Comparison of ENCODE assay signal across 20 cellular contexts in the genomic region with DNA sequence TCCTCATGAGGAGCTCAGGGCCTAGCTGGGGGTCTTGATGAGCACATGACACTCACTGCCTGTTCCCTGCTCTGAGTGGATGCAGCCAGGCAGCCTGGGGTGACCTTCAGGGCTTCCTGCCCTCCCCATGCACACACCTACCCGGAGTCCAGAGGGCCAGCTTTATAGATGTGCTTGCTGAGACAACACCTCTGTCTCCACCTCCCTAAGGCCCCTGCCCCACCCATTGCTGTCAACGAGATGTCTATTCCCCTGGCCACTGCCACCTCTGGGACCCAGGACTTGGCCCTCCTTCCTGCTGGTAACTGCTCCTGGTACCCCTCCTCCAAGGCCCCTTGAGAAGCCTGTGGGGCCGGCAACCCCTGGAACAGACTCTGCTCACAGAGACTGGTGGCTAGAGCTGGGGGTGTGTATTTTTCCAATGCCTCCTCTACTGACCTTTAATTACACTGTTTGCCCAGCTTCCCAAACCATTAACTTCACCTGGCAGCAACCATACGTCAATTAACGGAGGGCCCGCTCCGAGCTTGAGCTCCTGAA.
DNase-seq lines count a peak whose midpoint lies in the region; ATAC-seq and TF ChIP-seq lines count a peak whose summit lies in the region.
"Had no signal": no experiment of that assay in that cellular context is flagged by ENCODE, and none has a peak within 500 bp of the region (broad histone marks: within the 10 kb centered on the region; RNA-seq: fewer than 3 reads in every experiment).

No MANE protein-coding gene starts in this region.

- H3K4me1 Mint-ChIP-seq in stimulated activated naive CD8-positive, alpha-beta T cell treated with anti-CD3 and anti-CD28 coated beads, Interleukin-15, amount 100 ng/mL, for 72 hours = peaks cover 6% of the 10 kb centered on the region
- no peaks in the 10 kb centered on the region for H3K4me1 Mint-ChIP-seq in chondrocyte (ENCODE audit: low read depth)
- H3K4me1 Mint-ChIP-seq: CD4-positive, CD25-positive, alpha-beta regulatory T cell; central memory CD8-positive, alpha-beta T cell had no signal

- H3K4me1 ChIP-seq in right lobe of liver = peaks cover 0 to 64% (median 30%) of the 10 kb centered on the region in 4 donors
- H3K4me1 ChIP-seq in aorta (ENCODE audit: control insufficient read depth in 1 of 2, insufficient read depth in 2 of 2, low read length in 2 of 2) = no peaks in the 10 kb centered on the region

- peak overlapping the region; percentile 64 to 91 (median 72) for H3K27ac ChIP-seq in right lobe of liver
- no peak overlapping the region for H3K27ac ChIP-seq in aorta (ENCODE audit: low read depth in 1 of 2, low read length in 2 of 2)
- H3K27ac ChIP-seq: hepatocyte had no signal

- no peak for DNase-seq in stimulated activated naive CD8-positive, alpha-beta T cell treated with anti-CD3 and anti-CD28 coated beads, Interleukin-15, amount 100 ng/mL, for 72 hours
- no peak for DNase-seq in stimulated activated naive CD8-positive, alpha-beta T cell treated with anti-CD3 and anti-CD28 coated beads, Interleukin-15, Interleukin-2, amounts not matched to agents 100 U/mL and 50 U/mL, for 24 hours
- DNase-seq in chondrocyte (ENCODE audit: low spot score) (peak; percentile 88), right lobe of liver (peak; percentile 53 to 85 (median 68)), aorta (peak; percentile 39 to 41), pons (ENCODE audit: low spot score) (no peak), NCI-H187 (lab: John Stamatoyannopoulos, UW) (no peak)
- DNase-seq: ACHN; activated CD8-positive, alpha-beta memory T cell treated with anti-CD3 and anti-CD28 coated beads for 24 hours; activated T-cell treated with anti-CD3 and anti-CD28 coated beads, Interleukin-2, amount 50 U/mL, for 72 hours; CD4-positive, CD25-positive, alpha-beta regulatory T cell; DND-41; Kasumi-1; NCI-H446; stimulated activated naive CD4-positive, alpha-beta T cell treated with Interleukin-2 at 50 U/mL for 16 hours had no signal

- no peaks in the 10 kb centered on the region for H3K27me3 Mint-ChIP-seq in stimulated activated naive CD8-positive, alpha-beta T cell treated with anti-CD3 and anti-CD28 coated beads, Interleukin-15, amount 100 ng/mL, for 72 hours
- H3K27me3 Mint-ChIP-seq in chondrocyte (ENCODE audit: low read depth) = no peaks in the 10 kb centered on the region
- H3K27me3 Mint-ChIP-seq: CD4-positive, CD25-positive, alpha-beta regulatory T cell; central memory CD8-positive, alpha-beta T cell had no signal

- no peaks in the 10 kb centered on the region for H3K9me3 Mint-ChIP-seq in stimulated activated naive CD8-positive, alpha-beta T cell treated with anti-CD3 and anti-CD28 coated beads, Interleukin-15, amount 100 ng/mL, for 72 hours
- no peaks in the 10 kb centered on the region for H3K9me3 Mint-ChIP-seq in chondrocyte (ENCODE audit: low read depth)
- H3K9me3 Mint-ChIP-seq: activated T-cell treated with anti-CD3 and anti-CD28 coated beads, Interleukin-2, amount 50 U/mL, for 72 hours; CD4-positive, CD25-positive, alpha-beta regulatory T cell; central memory CD8-positive, alpha-beta T cell; T-helper 2 cell treated with Interferon-gamma antibody and Interleukin-4, amounts not matched to agents 5 μg/mL and 100 μg/mL, for 36 hours had no signal

- no peak for TF ChIP-seq POLR2A in right lobe of liver (IDR thresholded peaks at IDR 0.05)

- intact Hi-C loops in right lobe of liver (cut with DNase I) = no loop called here
- intact Hi-C loops in aorta (cut with DNase I) = no loop called here

- H3K36me3 Mint-ChIP-seq in chondrocyte (ENCODE audit: low read depth) = peaks cover 9% of the 10 kb centered on the region

- 38% methylated on average over 6 of the region's 7 CpGs for WGBS in right lobe of liver (ENCODE audit: insufficient coverage, low coverage, low lambda C conversion rate, missing lambda C conversion rate)
- 90% methylated on average over 7 of the region's 7 CpGs for WGBS in aorta, 2 donors

- H3K4me3 Mint-ChIP-seq in stimulated activated naive CD8-positive, alpha-beta T cell treated with anti-CD3 and anti-CD28 coated beads, Interleukin-15, amount 100 ng/mL, for 72 hours = no peak overlapping the region
- no peak overlapping the region for H3K4me3 Mint-ChIP-seq in chondrocyte (ENCODE audit: unreplicated experiment)
- H3K4me3 Mint-ChIP-seq: activated T-cell treated with anti-CD3 and anti-CD28 coated beads, Interleukin-2, amount 50 U/mL, for 72 hours; CD4-positive, CD25-positive, alpha-beta regulatory T cell; central memory CD8-positive, alpha-beta T cell; T-helper 2 cell treated with Interferon-gamma antibody and Interleukin-4, amounts not matched to agents 5 μg/mL and 100 μg/mL, for 36 hours had no signal

- H3K36me3 ChIP-seq in right lobe of liver = peaks cover 0 to 11% (median 5%) of the 10 kb centered on the region in 4 donors
- no peaks in the 10 kb centered on the region for H3K36me3 ChIP-seq in aorta (ENCODE audit: control insufficient read depth in 1 of 2, insufficient read depth in 2 of 2, low read length in 1 of 2)

- peak overlapping the region in 1 of 2 donors; percentile 72 for H3K27ac Mint-ChIP-seq in stimulated activated naive CD8-positive, alpha-beta T cell treated with anti-CD3 and anti-CD28 coated beads, Interleukin-15, amount 100 ng/mL, for 72 hours
- no peak overlapping the region for H3K27ac Mint-ChIP-seq in chondrocyte (ENCODE audit: unreplicated experiment)
- H3K27ac Mint-ChIP-seq: activated T-cell treated with anti-CD3 and anti-CD28 coated beads, Interleukin-2, amount 50 U/mL, for 72 hours; CD4-positive, CD25-positive, alpha-beta regulatory T cell; T-helper 2 cell treated with Interferon-gamma antibody and Interleukin-4, amounts not matched to agents 5 μg/mL and 100 μg/mL, for 36 hours had no signal

- TF ChIP-seq CTCF in chondrocyte (IDR thresholded peaks at IDR 0.05) (no peak), right lobe of liver (IDR thresholded peaks at IDR 0.05) (no peak)

- H3K27me3 ChIP-seq in right lobe of liver (no peaks in the 10 kb centered on the region), aorta (ENCODE audit: control insufficient read depth in 1 of 2, insufficient read depth in 2 of 2, low read length in 1 of 2) (no peaks in the 10 kb centered on the region)
- H3K27me3 ChIP-seq: hepatocyte had no signal

- H3K9me3 ChIP-seq in right lobe of liver (no peaks in the 10 kb centered on the region), aorta (ENCODE audit: control insufficient read depth, low read length) (no peaks in the 10 kb centered on the region)

- peak; percentile 23 for ATAC-seq in stimulated activated naive CD8-positive, alpha-beta T cell treated with anti-CD3 and anti-CD28 coated beads, Interleukin-15, amount 100 ng/mL, for 72 hours
- ATAC-seq in stimulated activated naive CD8-positive, alpha-beta T cell treated with anti-CD3 and anti-CD28 coated beads, Interleukin-15, Interleukin-2, amounts not matched to agents 100 U/mL and 50 U/mL, for 24 hours = no peak
- ATAC-seq in right lobe of liver (peak; percentile 54 to 67 (median 63)), aorta (ENCODE audit: low FRiP score) (peak; percentile 23), HG03159 (IDR thresholded peaks at IDR 0.05; ENCODE audit: unreplicated experiment) (no peak)
- ATAC-seq: activated CD4-positive, CD25-positive, alpha-beta regulatory T cell treated with anti-CD3 and anti-CD28 coated beads, Interleukin-2, amount 50 U/mL, for 24 hours; activated T-cell treated with anti-CD3 and anti-CD28 coated beads, Interleukin-2, amount 50 U/mL, for 72 hours had no signal

- H3K4me3 ChIP-seq in right lobe of liver (no peak overlapping the region), aorta (ENCODE audit: low read length in 2 of 2) (no peak overlapping the region)
- H3K4me3 ChIP-seq: hepatocyte had no signal

Comparison
In these comparisons a context has a peak if more than half of its experiments do, and no peak if none do; other contexts are left out.
1. ATAC-seq: peak in stimulated activated naive CD8-positive, alpha-beta T cell treated with anti-CD3 and anti-CD28 coated beads, Interleukin-15, amount 100 ng/mL, for 72 hours (single experiment), right lobe of liver (4 of 4) and aorta (single experiment); none in stimulated activated naive CD8-positive, alpha-beta T cell treated with anti-CD3 and anti-CD28 coated beads, Interleukin-15, Interleukin-2, amounts not matched to agents 100 U/mL and 50 U/mL, for 24 hours (single experiment) and HG03159 (single experiment).
2. DNase-seq: peak in chondrocyte (single experiment), right lobe of liver (3 of 3) and aorta (2 of 2); none in stimulated activated naive CD8-positive, alpha-beta T cell treated with anti-CD3 and anti-CD28 coated beads, Interleukin-15, amount 100 ng/mL, for 72 hours (0 of 2), stimulated activated naive CD8-positive, alpha-beta T cell treated with anti-CD3 and anti-CD28 coated beads, Interleukin-15, Interleukin-2, amounts not matched to agents 100 U/mL and 50 U/mL, for 24 hours (single experiment), pons (single experiment) and NCI-H187 (0 of 2).
3. H3K27ac ChIP-seq: peak in right lobe of liver (3 of 3); none in aorta (0 of 2).